In genomic region chr11:33452806-33453205, GRCh38 we compare ENCODE assay signal across 13 cellular contexts.
DNase-seq lines count a peak whose midpoint lies in the region; TF ChIP-seq lines count a peak whose summit lies in the region.
"Had no signal": no experiment of that assay in that cellular context is flagged by ENCODE, and none has a peak within 500 bp of the region (broad histone marks: within the 10 kb centered on the region; RNA-seq: fewer than 3 reads in every experiment).

No MANE protein-coding gene starts in this region.

- no peak for TF ChIP-seq CTCF in RWPE1 (conservative IDR thresholded peaks at IDR 0.05; ENCODE audit: low read depth)
- no peak for TF ChIP-seq CTCF in fibroblast of mammary gland (conservative IDR thresholded peaks at IDR 0.05; ENCODE audit: control insufficient read depth, insufficient read depth, low read depth, low read length)

- no peak overlapping the region for H3K27ac ChIP-seq in RWPE1
- H3K27ac ChIP-seq: heart right ventricle, right atrium auricular region had no signal

- CTCF ChIA-PET in RWPE1 (lab: Yijun Ruan, JAX) = no interaction called here

- no peak overlapping the region for H3K4me3 ChIP-seq in fibroblast of mammary gland (ENCODE audit: control insufficient read depth, low read depth, low read length)
- H3K4me3 ChIP-seq in skeletal muscle cell (ENCODE audit: low read depth, low read length) = no peak overlapping the region
- H3K4me3 ChIP-seq: heart right ventricle, right atrium auricular region had no signal

- DNase-seq in ELR (ENCODE audit: low read depth) = peak; percentile 96
- DNase-seq in RWPE1 (ENCODE audit: low spot score) = peak; percentile 50
- peak; percentile 90 for DNase-seq in fibroblast of mammary gland (ENCODE audit: low read depth)
- peak; percentile 65 for DNase-seq in skeletal muscle cell (ENCODE audit: low read depth)
- DNase-seq in NCI-H187 (lab: John Stamatoyannopoulos, UW) = no peak
- no peak for DNase-seq in DMS53 treated with DMSO at 0.1 percent for 48 hours (lab: John Stamatoyannopoulos, UW; ENCODE audit: unreplicated experiment)
- no peak for DNase-seq in NCI-H128 (lab: John Stamatoyannopoulos, UW; ENCODE audit: unreplicated experiment)
- DNase-seq in activated effector memory CD4-positive, alpha-beta T cell treated with Interleukin-2 at 50 U/mL for 16 hours = no peak
- DNase-seq: activated gamma-delta T cell, heart right ventricle, NCI-H1048, NCI-H526 treated with DMSO at 0.1 percent for 48 hours had no signal

- POLR2A ChIA-PET in RWPE1 (lab: Yijun Ruan, JAX; ENCODE audit: low non-redundant PET) = no interaction called here

Comparison
In these comparisons a context has a peak if more than half of its experiments do, and no peak if none do; other contexts are left out.
1. DNase-seq: peak in ELR (single experiment), RWPE1 (single experiment), fibroblast of mammary gland (single experiment) and skeletal muscle cell (single experiment); none in NCI-H187 (0 of 2), DMS53 treated with DMSO at 0.1 percent for 48 hours (single experiment), NCI-H128 (single experiment) and activated effector memory CD4-positive, alpha-beta T cell treated with Interleukin-2 at 50 U/mL for 16 hours (single experiment).